Comparison of ENCODE assay signal across 24 cellular contexts in the genomic region with DNA sequence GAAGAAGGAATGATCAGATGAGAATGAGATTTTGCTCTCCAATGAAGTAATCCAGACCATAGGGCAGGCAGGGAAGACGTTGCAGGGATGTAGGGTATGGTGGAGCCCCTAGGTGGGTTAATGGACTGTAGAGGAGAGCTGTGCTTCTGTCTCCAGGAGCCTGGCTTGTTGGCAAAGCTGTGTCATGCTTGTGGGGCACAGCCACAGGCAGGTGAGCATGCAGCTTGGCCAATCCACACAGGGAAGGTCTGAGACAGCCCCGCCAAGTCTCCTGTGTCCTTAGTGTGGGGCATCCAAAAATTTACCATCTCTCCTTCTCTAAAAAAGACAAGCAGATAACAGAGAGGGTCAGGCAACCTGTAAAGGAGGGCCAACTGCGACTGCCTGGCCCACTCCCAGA.
DNase-seq lines count a peak whose midpoint lies in the region; ATAC-seq and TF ChIP-seq lines count a peak whose summit lies in the region.
"Had no signal": no experiment of that assay in that cellular context is flagged by ENCODE, and none has a peak within 500 bp of the region (broad histone marks: within the 10 kb centered on the region; RNA-seq: fewer than 3 reads in every experiment).

No MANE protein-coding gene starts in this region.

- H3K9me3 ChIP-seq in IMR-90 (ENCODE audit: control insufficient read depth, insufficient read depth, low read length) (no peaks in the 10 kb centered on the region), trophoblast cell (ENCODE audit: insufficient read depth, low read depth, low read length) (peaks cover 2% of the 10 kb centered on the region)
- H3K9me3 ChIP-seq: BE2C, BLaER1 had no signal

- TF ChIP-seq POLR2A in IMR-90 (IDR thresholded peaks at IDR 0.05; ENCODE audit: low read depth, low read length) = no peak

- 0 out of 2 replicates have a peak overlapping the region, but pooled peaks have one; percentile 18 for H2AK5ac ChIP-seq in IMR-90 (ENCODE audit: low read depth, low read length)
- peak overlapping the region; percentile 26 for H2AK5ac ChIP-seq in trophoblast cell (ENCODE audit: low read length)

- CTCF ChIA-PET in IMR-90 (lab: Yijun Ruan, JAX) = no interaction called here

- H3K27me3 ChIP-seq in GM23338 (ENCODE audit: insufficient read depth) (no peaks in the 10 kb centered on the region), IMR-90 (ENCODE audit: control insufficient read depth, insufficient read depth, low read length) (no peaks in the 10 kb centered on the region), trophoblast cell (ENCODE audit: insufficient read depth, low read length) (no peaks in the 10 kb centered on the region)
- H3K27me3 ChIP-seq: BE2C, BLaER1 had no signal

- H3K4ac ChIP-seq in IMR-90 (ENCODE audit: low read depth, low read length) (no peak overlapping the region), trophoblast cell (ENCODE audit: low read depth, low read length) (no peak overlapping the region)

- H2AFZ ChIP-seq in GM23338 = peak overlapping the region; percentile 72
- no peak overlapping the region for H2AFZ ChIP-seq in IMR-90 (replicated peaks; ENCODE audit: low read length, poor library complexity)
- H2AFZ ChIP-seq in trophoblast cell (ENCODE audit: insufficient read depth, low read length, poor library complexity) = no peak overlapping the region

- DNase-seq in GM23338 (ENCODE audit: low spot score) (no peak), IMR-90 (no peak), trophoblast cell (peak in 1 of 2 donors; percentile 71), midbrain (lab: John Stamatoyannopoulos, UW) (no peak)
- DNase-seq: 8988T; ACHN; BE2C; C1 segment of cervical spinal cord; CD4-positive, alpha-beta memory T cell; CD4-positive, CD25-positive, alpha-beta regulatory T cell; CD8-positive, alpha-beta memory T cell; COR-L47; DMS 273 treated with DMSO at 0.1 percent for 48 hours; DMS153; DMS53; DMS79; DND-41; EL; GDM1 had no signal

- peaks cover 8% of the 10 kb centered on the region for H3K27me3 Mint-ChIP-seq in GM23338 (ENCODE audit: insufficient read depth, low read depth, poor library complexity)

- H3K4me3 ChIP-seq in GM23338 (no peak overlapping the region), IMR-90 (ENCODE audit: insufficient read depth, low read depth, low read length) (no peak overlapping the region), trophoblast cell (ENCODE audit: low read depth, low read length) (no peak overlapping the region)
- H3K4me3 ChIP-seq: BLaER1, GM12878 had no signal

- no peak overlapping the region for H2BK120ac ChIP-seq in IMR-90 (ENCODE audit: low read depth, low read length)
- H2BK120ac ChIP-seq in trophoblast cell (ENCODE audit: insufficient read depth, low read length, poor library complexity) = no peak overlapping the region

- H3K79me2 ChIP-seq in GM23338 (replicated peaks; ENCODE audit: insufficient read depth) (no peaks in the 10 kb centered on the region), trophoblast cell (ENCODE audit: control insufficient read depth, insufficient read depth, low read length, poor library complexity) (no peaks in the 10 kb centered on the region)

- H3K18ac ChIP-seq in IMR-90 (ENCODE audit: low read depth, low read length) (no peak overlapping the region), trophoblast cell (ENCODE audit: low read length) (no peak overlapping the region)

- no peak overlapping the region for H2AK9ac ChIP-seq in IMR-90 (replicated peaks; ENCODE audit: low read depth, low read length, poor library complexity)

- H3K79me1 ChIP-seq in IMR-90 (ENCODE audit: low read depth in 1 of 2, low read length in 2 of 2) (no peaks in the 10 kb centered on the region), trophoblast cell (ENCODE audit: low read length) (no peaks in the 10 kb centered on the region)

- H2BK5ac ChIP-seq in IMR-90 (ENCODE audit: low read depth, low read length, poor library complexity, severe bottlenecking) (no peak overlapping the region), trophoblast cell (ENCODE audit: low read depth, low read length, poor library complexity) (no peak overlapping the region)

- no peak overlapping the region for H4K12ac ChIP-seq in trophoblast cell (ENCODE audit: low read depth, low read length)

- H4K8ac ChIP-seq in IMR-90 (ENCODE audit: low read depth in 2 of 2, low read length in 2 of 2) (no peak overlapping the region), trophoblast cell (ENCODE audit: low read depth, low read length) (no peak overlapping the region)

- H3K9ac ChIP-seq in IMR-90 (ENCODE audit: low read depth, low read length) (no peak overlapping the region), trophoblast cell (ENCODE audit: low read length) (no peak overlapping the region)
- H3K9ac ChIP-seq: BLaER1 had no signal

- intact Hi-C loops in IMR-90 (cut with micrococcal nuclease) = no loop called here

- H4K91ac ChIP-seq in IMR-90 (ENCODE audit: insufficient read depth, low read depth, low read length) (peak overlapping the region; percentile 23; the same call in 1 of the 2 replicates), trophoblast cell (ENCODE audit: low read depth, low read length) (no peak overlapping the region)

- peaks cover 13% of the 10 kb centered on the region for H3K4me1 Mint-ChIP-seq in GM23338
- H3K4me1 Mint-ChIP-seq: CD4-positive, alpha-beta memory T cell; CD4-positive, CD25-positive, alpha-beta regulatory T cell; CD8-positive, alpha-beta memory T cell had no signal

- dilution Hi-C loops in IMR-90 (cut with HindIII; ENCODE audit: low sequenced_read_pairs, unreplicated experiment) = no loop called here

- no peak for ATAC-seq in GM23338
- no peak for ATAC-seq in IMR-90 (ENCODE audit: low read depth)
- no peak for ATAC-seq in GM19328 (IDR thresholded peaks at IDR 0.05; ENCODE audit: unreplicated experiment)
- ATAC-seq in HG02623 (IDR thresholded peaks at IDR 0.05; ENCODE audit: unreplicated experiment) = no peak
- ATAC-seq: GM12878 had no signal

- WGBS in IMR-90 (ENCODE audit: extremely low coverage in 2 of 2, insufficient read length in 1 of 2), 2 experiments = 88% methylated on average over 1 of the region's 3 CpGs; no CpG with 5 or more reads in 1 of the 2 experiments
- WGBS in trophoblast cell (ENCODE audit: extremely low coverage, insufficient coverage, insufficient read length) = no CpG with 5 or more reads among the region's 3 CpGs

- peak overlapping the region; percentile 54; the same call in 1 of the 3 replicates for H2BK15ac ChIP-seq in IMR-90 (ENCODE audit: low read depth, low read length)

- no peak overlapping the region for H3K56ac ChIP-seq in IMR-90 (ENCODE audit: extremely low read depth, insufficient read depth, low read length)

- H3K4me3 Mint-ChIP-seq in GM23338 = no peak overlapping the region
- H3K4me3 Mint-ChIP-seq: CD4-positive, alpha-beta memory T cell; CD4-positive, CD25-positive, alpha-beta regulatory T cell; CD8-positive, alpha-beta memory T cell had no signal

- H2BK20ac ChIP-seq in IMR-90 (ENCODE audit: low read depth, low read length) = peak overlapping the region; percentile 20; the same call in 1 of the 2 replicates

- POLR2A ChIA-PET in IMR-90 (lab: Charles Lee; ENCODE audit: unreplicated experiment) = no interaction called here

- in situ Hi-C loops in IMR-90 (cut with MboI; ENCODE audit: low sequenced_read_pairs) = no loop called here

- H4K5ac ChIP-seq in IMR-90 (ENCODE audit: low read depth, low read length) = no peak overlapping the region

- no peak overlapping the region for H3K4me2 ChIP-seq in GM23338
- no peak overlapping the region for H3K4me2 ChIP-seq in IMR-90 (ENCODE audit: low read depth, low read length)
- no peak overlapping the region for H3K4me2 ChIP-seq in trophoblast cell (ENCODE audit: low read length)
- H3K4me2 ChIP-seq: BLaER1 had no signal

- H3K27ac Mint-ChIP-seq in GM23338 = no peak overlapping the region
- H3K27ac Mint-ChIP-seq: CD4-positive, alpha-beta memory T cell; CD4-positive, CD25-positive, alpha-beta regulatory T cell; CD8-positive, alpha-beta memory T cell had no signal

- H3K27ac ChIP-seq in GM23338 (ENCODE audit: low read depth) = no peak overlapping the region
- H3K27ac ChIP-seq in IMR-90 (ENCODE audit: insufficient read depth, low read length) = no peak overlapping the region
- H3K27ac ChIP-seq in trophoblast cell (ENCODE audit: low read depth, low read length) = no peak overlapping the region
- H3K27ac ChIP-seq: BLaER1 had no signal

- BruUV-seq in IMR-90 (replicated peaks; lab: Mats Ljungman, UMichigan) = no TSS peak

- H3K14ac ChIP-seq in IMR-90 (replicated peaks; ENCODE audit: low read depth, low read length) (no peak overlapping the region; the same call in 1 of the 2 replicates), trophoblast cell (ENCODE audit: low read length) (no peak overlapping the region)

- H3K9me1 ChIP-seq in IMR-90 (ENCODE audit: insufficient read depth, low read length) = 0 out of 2 replicates have a peak, but pooled peaks cover 5% of the 10 kb centered on the region

- H3K9me3 Mint-ChIP-seq in GM23338 = no peaks in the 10 kb centered on the region; the same call in 1 of the 3 replicates
- H3K9me3 Mint-ChIP-seq: CD4-positive, CD25-positive, alpha-beta regulatory T cell had no signal

- H3K23ac ChIP-seq in IMR-90 (ENCODE audit: low read depth, low read length) = no peak overlapping the region
- no peak overlapping the region for H3K23ac ChIP-seq in trophoblast cell (ENCODE audit: low read length)

- no peaks in the 10 kb centered on the region for H4K20me1 ChIP-seq in GM23338 (replicated peaks; ENCODE audit: insufficient read depth)
- H4K20me1 ChIP-seq in IMR-90 (ENCODE audit: insufficient read depth, low read length) = no peaks in the 10 kb centered on the region
- H4K20me1 ChIP-seq: BLaER1 had no signal

- TF ChIP-seq RAD21 in IMR-90 (IDR thresholded peaks at IDR 0.05; ENCODE audit: low read length) = no peak

- peaks cover 6% of the 10 kb centered on the region; the same call in 1 of the 2 replicates for H3K9me2 ChIP-seq in GM23338 (ENCODE audit: insufficient read depth)

- H3K4me1 ChIP-seq in GM23338 (ENCODE audit: insufficient read depth) = no peaks in the 10 kb centered on the region
- peaks cover 12% of the 10 kb centered on the region for H3K4me1 ChIP-seq in IMR-90 (ENCODE audit: control insufficient read depth, insufficient read depth, low read length)
- peaks cover 14 to 16% of the 10 kb centered on the region in 2 experiments for H3K4me1 ChIP-seq in trophoblast cell (ENCODE audit: control insufficient read depth in 1 of 2, insufficient read depth in 2 of 2, low read length in 2 of 2)
- H3K4me1 ChIP-seq: BLaER1 had no signal

- no peaks in the 10 kb centered on the region for H3F3A ChIP-seq in GM23338 (replicated peaks; ENCODE audit: low read depth)

- TF ChIP-seq CTCF in GM23338 (conservative IDR thresholded peaks at IDR 0.05; ENCODE audit: low read depth in 2 of 2) = no peak
- TF ChIP-seq CTCF in IMR-90 (conservative IDR thresholded peaks at IDR 0.05; ENCODE audit: low read depth, low read length) = no peak

- H3K36me3 Mint-ChIP-seq in GM23338 (ENCODE audit: low read depth) = no peaks in the 10 kb centered on the region; the same call in 2 of the 3 replicates
- H3K36me3 Mint-ChIP-seq: CD14-positive monocyte; CD4-positive, alpha-beta memory T cell; CD4-positive, CD25-positive, alpha-beta regulatory T cell; CD8-positive, alpha-beta memory T cell had no signal

- H3K36me3 ChIP-seq in GM23338 (ENCODE audit: insufficient read depth) (no peaks in the 10 kb centered on the region), IMR-90 (ENCODE audit: control insufficient read depth, insufficient read depth, low read length) (no peaks in the 10 kb centered on the region), trophoblast cell (ENCODE audit: control insufficient read depth in 1 of 2, insufficient read depth in 2 of 2, low read length in 2 of 2) (no peaks in the 10 kb centered on the region)
- H3K36me3 ChIP-seq: BE2C, BLaER1 had no signal

- no peak overlapping the region for H2BK12ac ChIP-seq in trophoblast cell (ENCODE audit: low read length)
